In genomic region chr14:65788876-65789859, GRCh38 we compare ENCODE assay signal across 1 cellular context.
A peak's percentile ranks its signal among the peaks of the same experiment; 100 is the strongest.
TF ChIP-seq lines count a peak whose summit lies in the region.

No MANE protein-coding gene starts in this region.

TF ChIP-seq in HepG2, 621 proteins besides CTCF, POLR2A, EP300 and RAD21 (continued from another document):
- TF ChIP-seq ZNF687 (CRISPR knock-in tag; IDR thresholded peaks at IDR 0.05) (peak; percentile 63), KDM2A (CRISPR knock-in tag; IDR thresholded peaks at IDR 0.05; ENCODE audit: borderline replicate concordance, low read depth) (0 out of 2 replicates have a peak, but pooled peaks have one; percentile 14), ZNF263 (CRISPR knock-in tag; IDR thresholded peaks at IDR 0.05) (0 out of 2 replicates have a peak, but pooled peaks have one; percentile 25), YY1 (IDR thresholded peaks at IDR 0.05; ENCODE audit: insufficient read depth, insufficient replicate concordance, low read depth, low read length) (no peak), GMEB2 (CRISPR knock-in tag; IDR thresholded peaks at IDR 0.05; ENCODE audit: low read depth) (no peak), PTBP1 (IDR thresholded peaks at IDR 0.05; ENCODE audit: low read depth, low read length, poor library complexity, severe bottlenecking) (no peak), HOXA7 (CRISPR knock-in tag; IDR thresholded peaks at IDR 0.05) (no peak), GZF1 (CRISPR knock-in tag; IDR thresholded peaks at IDR 0.05) (no peak), SAP130 (CRISPR knock-in tag; IDR thresholded peaks at IDR 0.05; ENCODE audit: low read depth) (peak; percentile 36; the same call in 1 of the 2 replicates), YEATS2 (CRISPR knock-in tag; IDR thresholded peaks at IDR 0.05; ENCODE audit: borderline replicate concordance) (no peak), MBD4 (IDR thresholded peaks at IDR 0.05; ENCODE audit: borderline replicate concordance, low read length) (no peak), ATF7 (IDR thresholded peaks at IDR 0.05) (peak; percentile 99), ATF7 (CRISPR knock-in tag; IDR thresholded peaks at IDR 0.05) (no peak), ZNF292 (CRISPR knock-in tag; IDR thresholded peaks at IDR 0.05; ENCODE audit: borderline replicate concordance, low read depth) (no peak), TFE3 (CRISPR knock-in tag; IDR thresholded peaks at IDR 0.05) (0 out of 2 replicates have a peak, but pooled peaks have one; percentile 20)
TF ChIP-seq in HepG2: peak in this region for 14.
